In genomic region chr11:76208438-76208828, GRCh38 we compare ENCODE assay signal across 9 cellular contexts. TPM values are rescaled to one million over a fixed set of nuclear protein-coding genes. Genes with fewer than 3 reads are reported as not detected.
DNase-seq lines count a peak whose midpoint lies in the region; ATAC-seq and TF ChIP-seq lines count a peak whose summit lies in the region.
"Had no signal": no experiment of that assay in that cellular context is flagged by ENCODE, and none has a peak within 500 bp of the region (broad histone marks: within the 10 kb centered on the region; RNA-seq: fewer than 3 reads in every experiment).

No MANE protein-coding gene starts in this region.

- no peaks in the 10 kb centered on the region for H3K36me3 Mint-ChIP-seq in IgD-negative memory B cell
- no peaks in the 10 kb centered on the region for H3K36me3 Mint-ChIP-seq in nephron (ENCODE audit: low read depth)

- ATAC-seq in HG03095 (IDR thresholded peaks at IDR 0.05; ENCODE audit: unreplicated experiment) (no peak), foreskin keratinocyte (no peak), HG02973 (IDR thresholded peaks at IDR 0.05; ENCODE audit: unreplicated experiment) (no peak)

- H3K9me3 Mint-ChIP-seq in IgD-negative memory B cell, result no peaks in the 10 kb centered on the region
- no peaks in the 10 kb centered on the region for H3K9me3 Mint-ChIP-seq in nephron

- POLR2A ChIA-PET in BJ (lab: Charles Lee), result interaction anchor here (0.6 kb wide), 1 partner anchor 14 kb away, joined by 3 read pairs; no protein-coding TSS in a partner anchor

- H3K27me3 ChIP-seq in BJ (ENCODE audit: control insufficient read depth, insufficient read depth, low read length) (peaks cover 52% of the 10 kb centered on the region), colonic mucosa (peaks cover 47% of the 10 kb centered on the region), foreskin keratinocyte (peaks cover 96% of the 10 kb centered on the region)

- no peak for DNase-seq in BJ (ENCODE audit: low read depth)
- DNase-seq in colonic mucosa, result no peak
- no peak for DNase-seq in SKM-1 (lab: John Stamatoyannopoulos, UW; ENCODE audit: unreplicated experiment)
- DNase-seq in foreskin keratinocyte, result no peak
- DNase-seq: NK-92 treated with Interleukin-12 subunit alpha and Interleukin-12 subunit beta, amount 100 ng/mL, for 24 hours had no signal

- H3K27ac Mint-ChIP-seq in IgD-negative memory B cell (peak overlapping the region in 1 of 3 donors; percentile 23), nephron (no peak overlapping the region)

- H3K9ac ChIP-seq in colonic mucosa (ENCODE audit: low read depth in 2 of 2, low read length in 2 of 2), result peak overlapping the region; percentile 64 to 73

- H3K4me1 Mint-ChIP-seq in IgD-negative memory B cell (peaks cover 0 to 13% (median 10%) of the 10 kb centered on the region in 3 donors), nephron (peaks cover 19% of the 10 kb centered on the region)

- no peak for TF ChIP-seq CTCF in BJ (IDR thresholded peaks at IDR 0.05; ENCODE audit: insufficient read depth, low read depth, low read length)
- TF ChIP-seq CTCF in colonic mucosa (IDR thresholded peaks at IDR 0.05), result no peak
- no peak for TF ChIP-seq CTCF in nephron (IDR thresholded peaks at IDR 0.05; ENCODE audit: unreplicated experiment in 3 of 3)
- no peak for TF ChIP-seq CTCF in foreskin keratinocyte (conservative IDR thresholded peaks at IDR 0.05)

- H3K4me3 Mint-ChIP-seq in IgD-negative memory B cell (peak overlapping the region; percentile 81 to 97 (median 93)), nephron (peak overlapping the region; percentile 79 to 89 (median 89))

- no peaks in the 10 kb centered on the region for H3K9me3 ChIP-seq in colonic mucosa

- no peak overlapping the region for H3K27ac ChIP-seq in colonic mucosa
- H3K27ac ChIP-seq in foreskin keratinocyte, result no peak overlapping the region

- intact Hi-C loops in colonic mucosa (cut with DNase I), result no loop called here

- H3K27me3 Mint-ChIP-seq in IgD-negative memory B cell, result peaks cover 42% of the 10 kb centered on the region
- H3K27me3 Mint-ChIP-seq in nephron (ENCODE audit: low read depth), result peaks cover 79% of the 10 kb centered on the region

- H3K4me3 ChIP-seq in BJ (ENCODE audit: low read depth, low read length) (peak overlapping the region; percentile 39), colonic mucosa (peak overlapping the region; percentile 71)

- CTCF ChIA-PET in BJ (lab: Yijun Ruan, JAX), result interaction anchor here (0.6 to 7.3 kb wide), 35 partner anchors 10 to 481 kb away, joined by 3 to 135 read pairs (median 5); no protein-coding TSS in a partner anchor

- H3K36me3 ChIP-seq in BJ (ENCODE audit: control insufficient read depth, insufficient read depth, low read length) (no peaks in the 10 kb centered on the region), colonic mucosa (no peaks in the 10 kb centered on the region)

- H3K4me1 ChIP-seq in colonic mucosa (peaks cover 27% of the 10 kb centered on the region), foreskin keratinocyte (no peaks in the 10 kb centered on the region)

RNA-seq across cellular contexts. Expression of gene WNT11, which starts 2.1 kb away (rescaled TPM):
- polyA plus RNA-seq in BJ (2011; rRNA removed) (0.25 and 0.26 TPM in 2 replicates), IgD-negative memory B cell (not detected), foreskin keratinocyte (0.06 and 0.07 TPM in 2 replicates)
- 0.15 TPM in 1 of 2 replicates, not detected in the other for polyA minus RNA-seq in BJ (2011; rRNA and poly(A)+ RNA removed)
- total RNA-seq in colonic mucosa (1 to 10 TPM; 3.6 to 3.8 TPM), foreskin keratinocyte (0.07 TPM in 2 replicates)
